ENCODE assay signal across 13 cellular contexts in genomic region chr12:57816855-57817151, GRCh38. TPM values are rescaled to one million over a fixed set of nuclear protein-coding genes. Genes with fewer than 3 reads are reported as not detected.
DNase-seq lines count a peak whose midpoint lies in the region; ATAC-seq, FAIRE-seq and TF ChIP-seq lines count a peak whose summit lies in the region.
"Had no signal": no experiment of that assay in that cellular context is flagged by ENCODE, and none has a peak within 500 bp of the region (broad histone marks: within the 10 kb centered on the region; RNA-seq: fewer than 3 reads in every experiment).

No MANE protein-coding gene starts in this region.

- H3K14ac ChIP-seq in trophoblast cell (ENCODE audit: low read length): no peak overlapping the region

- no peak overlapping the region for H2AK5ac ChIP-seq in trophoblast cell (ENCODE audit: low read length)

- H3K36me3 ChIP-seq in ascending aorta (peaks cover 21 to 42% of the 10 kb centered on the region in 2 donors), trophoblast cell (ENCODE audit: control insufficient read depth in 1 of 2, insufficient read depth in 2 of 2, low read length in 2 of 2) (peaks cover 10 to 11% of the 10 kb centered on the region in 2 experiments)

- H3K27ac ChIP-seq in ascending aorta (peak overlapping the region; percentile 61 to 69), temporal lobe (ENCODE audit: low read depth, low read length) (peak overlapping the region; percentile 19), trophoblast cell (ENCODE audit: low read depth, low read length) (no peak overlapping the region)
- H3K27ac ChIP-seq: KMS-11 had no signal

- H4K12ac ChIP-seq in trophoblast cell (ENCODE audit: low read depth, low read length): no peak overlapping the region

- intact Hi-C loops in ascending aorta (cut with DNase I) (no loop called here), left colon (cut with DNase I, micrococcal nuclease) (no loop called here)

- no peak overlapping the region for H2BK120ac ChIP-seq in trophoblast cell (ENCODE audit: insufficient read depth, low read length, poor library complexity)

- no peak overlapping the region for H3K4me3 ChIP-seq in ascending aorta
- no peak overlapping the region for H3K4me3 ChIP-seq in trophoblast cell (ENCODE audit: low read depth, low read length)

- no CpG with 5 or more reads among the region's 5 CpGs for WGBS in trophoblast cell (ENCODE audit: extremely low coverage, insufficient coverage, insufficient read length)

- no peak overlapping the region for H2AFZ ChIP-seq in trophoblast cell (ENCODE audit: insufficient read depth, low read length, poor library complexity)

- H3K23ac ChIP-seq in trophoblast cell (ENCODE audit: low read length): no peak overlapping the region

- H3K18ac ChIP-seq in trophoblast cell (ENCODE audit: low read length): no peak overlapping the region

- no peaks in the 10 kb centered on the region for H3K79me2 ChIP-seq in trophoblast cell (ENCODE audit: control insufficient read depth, insufficient read depth, low read length, poor library complexity)

- H4K91ac ChIP-seq in trophoblast cell (ENCODE audit: low read depth, low read length): no peak overlapping the region

- no peak for FAIRE-seq in RCC 7860 (lab: Jason Lieb, UNC)
- FAIRE-seq: astrocyte had no signal

- no peak overlapping the region for H2BK5ac ChIP-seq in trophoblast cell (ENCODE audit: low read depth, low read length, poor library complexity)

- peak; percentile 79 to 90 for DNase-seq in NCI-H524 (lab: John Stamatoyannopoulos, UW)
- DNase-seq in ascending aorta (ENCODE audit: low spot score in 2 of 2): peak in 1 of 2 donors; percentile 74
- DNase-seq in left colon: peak in 1 of 2 donors; percentile 45
- no peak for DNase-seq in RCC 7860 (ENCODE audit: low spot score)
- no peak for DNase-seq in trophoblast cell
- DNase-seq: DMS79 treated with DMSO at 0.1 percent for 48 hours, NCI-H748 treated with DMSO at 0.1 percent for 48 hours had no signal

- H3K9me3 ChIP-seq in ascending aorta (no peaks in the 10 kb centered on the region), trophoblast cell (ENCODE audit: insufficient read depth, low read depth, low read length) (no peaks in the 10 kb centered on the region)

- no peak overlapping the region for H3K4me2 ChIP-seq in trophoblast cell (ENCODE audit: low read length)
- H3K4me2 ChIP-seq: KMS-11 had no signal

- peaks cover 0 to 21% of the 10 kb centered on the region in 2 donors for H3K4me1 ChIP-seq in ascending aorta
- no peaks in the 10 kb centered on the region for H3K4me1 ChIP-seq in trophoblast cell (ENCODE audit: control insufficient read depth in 1 of 2, insufficient read depth in 2 of 2, low read length in 2 of 2)

- H3K79me1 ChIP-seq in trophoblast cell (ENCODE audit: low read length): no peaks in the 10 kb centered on the region

- ATAC-seq in left colon (peak; percentile 52), GM18868 (IDR thresholded peaks at IDR 0.05; ENCODE audit: unreplicated experiment) (no peak), HG03520 (IDR thresholded peaks at IDR 0.05; ENCODE audit: unreplicated experiment) (no peak)

- no peak overlapping the region for H4K8ac ChIP-seq in trophoblast cell (ENCODE audit: low read depth, low read length)

- H3K27me3 ChIP-seq in ascending aorta (no peaks in the 10 kb centered on the region), trophoblast cell (ENCODE audit: insufficient read depth, low read length) (no peaks in the 10 kb centered on the region)

- H3K4ac ChIP-seq in trophoblast cell (ENCODE audit: low read depth, low read length): no peak overlapping the region

- H3K9ac ChIP-seq in trophoblast cell (ENCODE audit: low read length): no peak overlapping the region
- H3K9ac ChIP-seq: KMS-11 had no signal

- H2BK12ac ChIP-seq in trophoblast cell (ENCODE audit: low read length): no peak overlapping the region

- no peak for TF ChIP-seq CTCF in ascending aorta (IDR thresholded peaks at IDR 0.05)

RNA-seq across cellular contexts. Expression of gene AVIL, which starts 1.7 kb away (rescaled TPM):
- total RNA-seq in ascending aorta (6.4 TPM), left colon (1 to 10 TPM; 7.5 to 7.7 TPM), temporal lobe (1.2 TPM)
- polyA plus RNA-seq in trophoblast cell (2013): 0.52 and 0.64 TPM in 2 replicates
- total RNA-seq: epithelial cell of proximal tubule had no signal

RNA-seq across cellular contexts. Expression of gene CTDSP2, which starts 29.7 kb away (rescaled TPM):
- total RNA-seq in ascending aorta: 129 TPM
- total RNA-seq in left colon: 100 to 1,000 TPM; 152 to 254 TPM
- 22.9 TPM for total RNA-seq in temporal lobe
- 36.3 and 38.7 TPM in 2 replicates for polyA plus RNA-seq in trophoblast cell (2013)

RNA-seq across cellular contexts. Expression of gene TSFM, which starts 34.2 kb away (rescaled TPM):
- total RNA-seq in ascending aorta: 46.8 TPM
- total RNA-seq in left colon: 10 to 100 TPM; 25.3 to 31.8 TPM
- total RNA-seq in temporal lobe: 21.6 TPM
- polyA plus RNA-seq in trophoblast cell (2013): 18.6 and 18.9 TPM in 2 replicates

RNA-seq across cellular contexts. Expression of gene EEF1AKMT3, which starts 44.4 kb away (rescaled TPM):
- total RNA-seq in ascending aorta (2.1 TPM), left colon (1 to 10 TPM; 4.8 to 6.8 TPM), temporal lobe (2.7 TPM)
- polyA plus RNA-seq in trophoblast cell (2013): 2.7 and 2.8 TPM in 2 replicates

RNA-seq across cellular contexts. Expression of gene METTL1, which starts 44.9 kb away (rescaled TPM):
- total RNA-seq in ascending aorta (29.8 TPM), left colon (10 to 100 TPM in 1 of 2 donors, 1 to 10 TPM in 1; 9.3 to 11.6 TPM), temporal lobe (0.74 TPM)
- polyA plus RNA-seq in trophoblast cell (2013): 7.1 and 7.9 TPM in 2 replicates

Comparison
In these comparisons a context has a peak if more than half of its experiments do, and no peak if none do; other contexts are left out.
1. DNase-seq: peak in NCI-H524 (2 of 2); none in RCC 7860 (single experiment) and trophoblast cell (0 of 2).